ENCODE assay signal across 8 cellular contexts in the genomic region with DNA sequence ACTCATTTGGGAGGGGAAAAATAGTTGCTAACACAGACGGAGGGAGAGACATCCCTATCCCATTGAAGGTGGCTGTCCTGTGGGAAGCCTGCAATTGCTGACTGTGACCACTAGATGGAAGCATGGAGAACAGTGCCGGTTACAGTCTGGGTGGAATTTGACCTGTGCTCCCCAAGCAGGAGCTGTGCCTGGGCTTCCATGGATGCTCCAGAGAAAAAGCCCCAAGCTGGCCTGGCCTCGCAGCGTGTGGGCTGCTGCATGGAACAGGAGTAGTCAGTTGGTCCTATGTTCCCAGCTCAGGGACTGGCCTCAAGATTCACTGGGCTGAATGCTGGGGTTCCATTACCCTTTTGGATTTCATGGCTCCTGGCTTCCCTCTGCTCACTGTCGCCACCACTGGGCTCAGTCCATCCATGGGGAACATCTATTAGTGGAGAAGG.
DNase-seq lines count a peak whose midpoint lies in the region; ATAC-seq and TF ChIP-seq lines count a peak whose summit lies in the region.

No MANE protein-coding gene starts in this region.

- no peaks in the 10 kb centered on the region for H3K4me1 ChIP-seq in MM.1S (ENCODE audit: low read length)

- H3K27me3 Mint-ChIP-seq in stimulated activated naive CD8-positive, alpha-beta T cell treated with anti-CD3 and anti-CD28 coated beads, Interleukin-15, amount 100 ng/mL, for 72 hours, result no peaks in the 10 kb centered on the region

- no peak overlapping the region for H3K4me3 Mint-ChIP-seq in stimulated activated naive CD8-positive, alpha-beta T cell treated with anti-CD3 and anti-CD28 coated beads, Interleukin-15, amount 100 ng/mL, for 72 hours

- no peak overlapping the region for H3K4me3 ChIP-seq in MM.1S (ENCODE audit: low read length)

- H3K79me2 ChIP-seq in MM.1S (ENCODE audit: low read length), result no peaks in the 10 kb centered on the region

- ATAC-seq in left lobe of liver, result peak; percentile 97
- peak; percentile 58 for ATAC-seq in stimulated activated naive CD8-positive, alpha-beta T cell treated with anti-CD3 and anti-CD28 coated beads, Interleukin-15, amount 100 ng/mL, for 72 hours
- no peak for ATAC-seq in GM19324 (IDR thresholded peaks at IDR 0.05; ENCODE audit: low FRiP score, unreplicated experiment)

- H3K4me2 ChIP-seq in MM.1S (ENCODE audit: low read depth, low read length), result no peak overlapping the region

- no peaks in the 10 kb centered on the region for H3K27me3 ChIP-seq in MM.1S (replicated peaks; ENCODE audit: insufficient read depth, low read length)

- peak overlapping the region in 1 of 2 donors; percentile 54 for H3K27ac Mint-ChIP-seq in stimulated activated naive CD8-positive, alpha-beta T cell treated with anti-CD3 and anti-CD28 coated beads, Interleukin-15, amount 100 ng/mL, for 72 hours

- H3K9me2 ChIP-seq in MM.1S (replicated peaks; ENCODE audit: insufficient read depth, low read length), result no peaks in the 10 kb centered on the region

- H3K9me3 ChIP-seq in MM.1S (replicated peaks; ENCODE audit: insufficient read depth, low read length), result no peaks in the 10 kb centered on the region

- no peaks in the 10 kb centered on the region for H3K36me3 ChIP-seq in MM.1S (replicated peaks; ENCODE audit: insufficient read depth, low read length)

- DNase-seq in NCI-H524 (lab: John Stamatoyannopoulos, UW) (peak; percentile 34 to 68), NCI-H524 treated with DMSO at 0.1 percent for 48 hours (lab: John Stamatoyannopoulos, UW) (no peak), MM.1S (peak; percentile 21), T-helper 1 cell (peak in 3 of 5 donors; percentile 2 to 9 (median 8)), left lobe of liver (ENCODE audit: low spot score) (peak; percentile 61)
- peak; percentile 6 for DNase-seq in central memory CD4-positive, alpha-beta T cell
- peak; percentile 20 to 28 for DNase-seq in stimulated activated naive CD8-positive, alpha-beta T cell treated with anti-CD3 and anti-CD28 coated beads, Interleukin-15, amount 100 ng/mL, for 72 hours

- H2AFZ ChIP-seq in MM.1S (ENCODE audit: low read length), result no peak overlapping the region

- peaks cover 0 to 6% of the 10 kb centered on the region in 2 donors for H3K9me3 Mint-ChIP-seq in stimulated activated naive CD8-positive, alpha-beta T cell treated with anti-CD3 and anti-CD28 coated beads, Interleukin-15, amount 100 ng/mL, for 72 hours

- no peaks in the 10 kb centered on the region for H3K4me1 Mint-ChIP-seq in stimulated activated naive CD8-positive, alpha-beta T cell treated with anti-CD3 and anti-CD28 coated beads, Interleukin-15, amount 100 ng/mL, for 72 hours

- H4K20me1 ChIP-seq in MM.1S (ENCODE audit: insufficient read depth, low read length), result no peaks in the 10 kb centered on the region

- no peaks in the 10 kb centered on the region for H3F3A ChIP-seq in MM.1S (ENCODE audit: insufficient read depth, low read length)

- no peak overlapping the region for H3K27ac ChIP-seq in MM.1S (ENCODE audit: low read length)

- no peak overlapping the region for H3K9ac ChIP-seq in MM.1S (ENCODE audit: low read length)

- peak; percentile 88 for TF ChIP-seq CTCF in MM.1S (IDR thresholded peaks at IDR 0.05; ENCODE audit: low read length)
